Comparison of ENCODE assay signal across 8 cellular contexts in the genomic region with DNA sequence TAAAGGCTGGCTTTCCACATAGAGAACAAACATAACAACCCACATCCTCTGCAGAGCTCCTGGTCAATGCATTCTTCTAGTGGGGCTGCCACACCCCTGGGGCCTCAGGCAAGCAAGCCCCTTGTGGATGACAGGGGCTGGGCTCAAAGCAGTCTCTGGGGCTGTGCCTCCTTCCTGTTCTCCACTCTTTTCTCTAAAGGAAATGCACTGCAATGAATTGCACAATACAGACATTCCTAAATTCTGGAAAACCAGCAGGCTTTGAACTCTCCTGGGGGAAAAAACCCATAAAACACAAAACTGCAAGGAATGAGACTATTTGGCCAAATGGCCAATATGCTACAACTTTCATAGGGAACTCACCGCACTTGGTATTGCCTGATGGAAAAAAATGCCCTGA.
A peak's percentile ranks its signal among the peaks of the same experiment; 100 is the strongest.
DNase-seq lines count a peak whose midpoint lies in the region; ATAC-seq, FAIRE-seq and TF ChIP-seq lines count a peak whose summit lies in the region.
"Not testable (repeated sequence)": the region's sequence is repeated elsewhere in the genome, so short reads cannot be mapped to it uniquely, and the experiment has no call there.

No MANE protein-coding gene starts in this region.

- not testable (repeated sequence) for H4K20me1 ChIP-seq in DND-41 (ENCODE audit: insufficient read depth, low read length); astrocyte (ENCODE audit: insufficient read depth, low read length)

- CTCF ChIA-PET in RWPE1 (lab: Yijun Ruan, JAX), result not testable (repeated sequence)

- H3K27me3 Mint-ChIP-seq in astrocyte (ENCODE audit: low read depth, unreplicated experiment); osteocyte (ENCODE audit: unreplicated experiment): not testable (repeated sequence)

- H3K27ac Mint-ChIP-seq in astrocyte (ENCODE audit: unreplicated experiment) (peak overlapping the region; percentile 90), osteocyte (ENCODE audit: unreplicated experiment) (peak overlapping the region; percentile 83)

- TF ChIP-seq EP300 in esophagus muscularis mucosa (IDR thresholded peaks at IDR 0.05), result not testable (repeated sequence)

- H3K4me3 Mint-ChIP-seq in astrocyte (ENCODE audit: unreplicated experiment), result not testable (repeated sequence)
- H3K4me3 Mint-ChIP-seq in osteocyte (ENCODE audit: unreplicated experiment), result peak overlapping the region; percentile 4

- H3K9me3 ChIP-seq in DND-41 (ENCODE audit: insufficient read depth, low read length, severe bottlenecking); HUES6 (ENCODE audit: control insufficient read depth, insufficient read depth, low read depth, low read length); astrocyte (ENCODE audit: insufficient read depth, low read depth, low read length); esophagus muscularis mucosa; uterus: not testable (repeated sequence)

- peaks cover 19% of the 10 kb centered on the region for H3K4me1 Mint-ChIP-seq in astrocyte (ENCODE audit: low read depth, unreplicated experiment)
- peaks cover 23% of the 10 kb centered on the region for H3K4me1 Mint-ChIP-seq in osteocyte (ENCODE audit: unreplicated experiment)

- intact Hi-C loops in esophagus muscularis mucosa (cut with DNase I); left ventricle myocardium superior (cut with micrococcal nuclease); uterus (cut with DNase I; ENCODE audit: low total_unique reads): not testable (repeated sequence)

- not testable (repeated sequence) for H3K36me3 ChIP-seq in DND-41 (ENCODE audit: insufficient read depth, low read length); HUES6 (ENCODE audit: control insufficient read depth, insufficient read depth, low read length); astrocyte (ENCODE audit: insufficient read depth, low read length); esophagus muscularis mucosa; uterus

- POLR2A ChIA-PET in RWPE1 (lab: Yijun Ruan, JAX; ENCODE audit: low non-redundant PET), result not testable (repeated sequence)

- not testable (repeated sequence) for H2AFZ ChIP-seq in DND-41 (ENCODE audit: low read depth, low read length); astrocyte (ENCODE audit: low read depth, low read length)

- H3K27me3 ChIP-seq in DND-41 (ENCODE audit: insufficient read depth, low read length, poor library complexity); HUES6 (ENCODE audit: control insufficient read depth, insufficient read depth, low read length); astrocyte (ENCODE audit: insufficient read depth, low read length); esophagus muscularis mucosa; uterus: not testable (repeated sequence)

- FAIRE-seq in astrocyte (lab: Jason Lieb, UNC), result not testable (repeated sequence)

- TF ChIP-seq POLR2A in esophagus muscularis mucosa (IDR thresholded peaks at IDR 0.05; ENCODE audit: low read depth); uterus (IDR thresholded peaks at IDR 0.05): not testable (repeated sequence)

- not testable (repeated sequence) for H3K36me3 Mint-ChIP-seq in astrocyte (ENCODE audit: low read depth, unreplicated experiment); osteocyte (ENCODE audit: unreplicated experiment)

- H3K79me2 ChIP-seq in DND-41 (ENCODE audit: insufficient read depth, low read length) (peaks cover 17% of the 10 kb centered on the region), astrocyte (ENCODE audit: insufficient read depth, low read length) (peaks cover 24% of the 10 kb centered on the region)

- not testable (repeated sequence) for H3K4me2 ChIP-seq in DND-41 (ENCODE audit: insufficient read depth, low read length)
- peak overlapping the region; percentile 60 for H3K4me2 ChIP-seq in astrocyte (ENCODE audit: low read length)

- ATAC-seq in DND-41 (ENCODE audit: insufficient read depth, low read depth), result not testable (repeated sequence)
- ATAC-seq in left ventricle myocardium superior, result peak; percentile 44

- not testable (repeated sequence) for H3K27ac ChIP-seq in DND-41 (ENCODE audit: low read length)
- H3K27ac ChIP-seq in HUES6 (ENCODE audit: low read depth, low read length) (peak overlapping the region; percentile 47; the same call in 1 of the 2 replicates), RWPE1 (peak overlapping the region; percentile 66), astrocyte (ENCODE audit: low read depth, low read length) (peak overlapping the region; percentile 88), esophagus muscularis mucosa (replicated peaks in 1 of 4) (peak overlapping the region; percentile 10 to 75 (median 58)), uterus (peak overlapping the region; percentile 49 to 61)

- not testable (repeated sequence) for H3K9ac ChIP-seq in DND-41 (ENCODE audit: low read depth, low read length); HUES6 (ENCODE audit: low read length)
- H3K9ac ChIP-seq in astrocyte (ENCODE audit: low read length), result peak overlapping the region; percentile 71

- WGBS in esophagus muscularis mucosa, result 78% methylated on average over 1 of the region's 1 CpG

- DNase-seq in DND-41 (peak; percentile 28), astrocyte (ENCODE audit: low read depth) (peak; percentile 63)
- not testable (repeated sequence) for DNase-seq in RWPE1 (ENCODE audit: low spot score); esophagus muscularis mucosa (ENCODE audit: extremely low spot score); left ventricle myocardium superior; osteocyte (ENCODE audit: extremely low spot score, unreplicated experiment); uterus

- not testable (repeated sequence) for H3K4me1 ChIP-seq in DND-41 (ENCODE audit: insufficient read depth, low read length); HUES6 (ENCODE audit: control insufficient read depth, insufficient read depth, low read length); uterus
- H3K4me1 ChIP-seq in astrocyte (ENCODE audit: insufficient read depth, low read length) (peaks cover 19% of the 10 kb centered on the region), esophagus muscularis mucosa (peaks cover 7 to 32% (median 18%) of the 10 kb centered on the region in 4 donors)

- H3K9me3 Mint-ChIP-seq in astrocyte (ENCODE audit: unreplicated experiment); osteocyte (ENCODE audit: unreplicated experiment): not testable (repeated sequence)

- not testable (repeated sequence) for H3K4me3 ChIP-seq in DND-41 (ENCODE audit: low read depth in 1 of 2, low read length in 2 of 2); HUES6 (ENCODE audit: low read depth, low read length); astrocyte (ENCODE audit: insufficient read depth, low read depth, low read length); esophagus muscularis mucosa; uterus

- not testable (repeated sequence) for TF ChIP-seq CTCF in DND-41 (IDR thresholded peaks at IDR 0.05; ENCODE audit: borderline replicate concordance, extremely low read depth, low read length, poor library complexity, severe bottlenecking); RWPE1 (conservative IDR thresholded peaks at IDR 0.05; ENCODE audit: low read depth); astrocyte (IDR thresholded peaks at IDR 0.05; ENCODE audit: insufficient read depth, low read depth, low read length); esophagus muscularis mucosa (IDR thresholded peaks at IDR 0.05); osteocyte (IDR thresholded peaks at IDR 0.05); uterus (IDR thresholded peaks at IDR 0.05)
